8 cellular contexts compared by ENCODE assay signal in the genomic region with DNA sequence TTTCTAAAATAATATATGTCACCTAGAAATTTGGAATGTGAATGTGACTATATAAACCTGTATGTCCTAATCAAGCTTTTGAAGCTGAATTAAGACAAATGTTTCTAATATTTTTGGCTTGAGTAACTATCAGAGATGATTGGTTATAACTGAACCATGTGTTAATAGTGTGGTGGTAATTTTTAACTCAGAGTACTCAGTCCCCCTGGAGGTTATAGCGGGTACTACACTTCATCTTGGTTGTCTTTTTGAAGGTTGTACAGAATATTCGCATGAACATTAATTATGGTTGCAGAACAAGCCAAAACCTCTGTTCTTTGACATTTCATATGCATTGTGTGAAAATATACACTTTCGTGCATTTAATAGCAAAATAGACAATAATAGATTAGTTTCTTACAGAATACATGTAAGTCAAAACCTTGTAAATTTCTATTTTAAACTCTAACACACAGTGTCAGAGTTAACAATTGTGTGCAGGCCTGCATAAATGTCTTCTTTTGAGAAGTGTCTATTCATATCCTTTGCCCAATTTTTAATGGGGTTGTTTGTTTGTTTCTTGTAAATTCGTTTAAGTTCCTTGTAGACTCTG.
DNase-seq lines count a peak whose midpoint lies in the region; ATAC-seq, FAIRE-seq and TF ChIP-seq lines count a peak whose summit lies in the region.

No MANE protein-coding gene starts in this region.

- H3K4me3 ChIP-seq in Peyer's patch, result no peak overlapping the region

- no peak overlapping the region for H3K27ac Mint-ChIP-seq in memory B cell
- H3K27ac Mint-ChIP-seq in stimulated activated memory B cell treated with anti-CD40 and anti-IgM and Interleukin-4, amounts not matched to agents 10 μg/mL and 1 μg/mL and 100 μg/mL, for 72 hours, result no peak overlapping the region

- peaks cover 16% of the 10 kb centered on the region for H3K27me3 Mint-ChIP-seq in memory B cell
- peaks cover 24% of the 10 kb centered on the region for H3K27me3 Mint-ChIP-seq in stimulated activated memory B cell treated with anti-CD40 and anti-IgM and Interleukin-4, amounts not matched to agents 10 μg/mL and 1 μg/mL and 100 μg/mL, for 72 hours

- ATAC-seq in GM18907 (IDR thresholded peaks at IDR 0.05; ENCODE audit: unreplicated experiment) (peak; percentile 82), HG03354 (IDR thresholded peaks at IDR 0.05; ENCODE audit: poor library complexity, severe bottlenecking, unreplicated experiment) (peak; percentile 95), memory B cell (ENCODE audit: low read depth) (peak; percentile 51)
- no peak for ATAC-seq in stimulated activated memory B cell treated with anti-CD40 and anti-IgM and Interleukin-4, amounts not matched to agents 10 μg/mL and 1 μg/mL and 100 μg/mL, for 72 hours

- TF ChIP-seq CTCF in Peyer's patch (IDR thresholded peaks at IDR 0.05), result peak; percentile 41 to 86 (median 76)

- no peaks in the 10 kb centered on the region for H3K36me3 ChIP-seq in Peyer's patch

- H3K9me3 Mint-ChIP-seq in memory B cell, result no peaks in the 10 kb centered on the region
- H3K9me3 Mint-ChIP-seq in stimulated activated memory B cell treated with anti-CD40 and anti-IgM and Interleukin-4, amounts not matched to agents 10 μg/mL and 1 μg/mL and 100 μg/mL, for 72 hours, result no peaks in the 10 kb centered on the region

- H3K9me3 ChIP-seq in Peyer's patch, result no peaks in the 10 kb centered on the region

- no peak overlapping the region for H3K4me3 Mint-ChIP-seq in memory B cell
- no peak overlapping the region for H3K4me3 Mint-ChIP-seq in stimulated activated memory B cell treated with anti-CD40 and anti-IgM and Interleukin-4, amounts not matched to agents 10 μg/mL and 1 μg/mL and 100 μg/mL, for 72 hours

- peak; percentile 79 for DNase-seq in DMS53 (lab: John Stamatoyannopoulos, UW)
- no peak for DNase-seq in Peyer's patch
- peak in 1 of 2 donors; percentile 20 for DNase-seq in memory B cell (ENCODE audit: low spot score in 2 of 2)
- no peak for DNase-seq in NCI-H1105 treated with DMSO at 0.1 percent for 48 hours (lab: John Stamatoyannopoulos, UW)

- H3K4me1 Mint-ChIP-seq in memory B cell, result no peaks in the 10 kb centered on the region
- no peaks in the 10 kb centered on the region for H3K4me1 Mint-ChIP-seq in stimulated activated memory B cell treated with anti-CD40 and anti-IgM and Interleukin-4, amounts not matched to agents 10 μg/mL and 1 μg/mL and 100 μg/mL, for 72 hours

- H3K27me3 ChIP-seq in Peyer's patch, result no peaks in the 10 kb centered on the region

- peak overlapping the region in 1 of 4 donors; percentile 47 for H3K27ac ChIP-seq in Peyer's patch

- FAIRE-seq in colon (lab: Jason Lieb, UNC), result peak; percentile 24

- TF ChIP-seq POLR2A in Peyer's patch (IDR thresholded peaks at IDR 0.05), result no peak

- peaks cover 0 to 15% (median 5%) of the 10 kb centered on the region in 4 donors for H3K4me1 ChIP-seq in Peyer's patch

- H3K36me3 Mint-ChIP-seq in memory B cell, result no peaks in the 10 kb centered on the region
- H3K36me3 Mint-ChIP-seq in stimulated activated memory B cell treated with anti-CD40 and anti-IgM and Interleukin-4, amounts not matched to agents 10 μg/mL and 1 μg/mL and 100 μg/mL, for 72 hours, result no peaks in the 10 kb centered on the region
